In the genomic region with DNA sequence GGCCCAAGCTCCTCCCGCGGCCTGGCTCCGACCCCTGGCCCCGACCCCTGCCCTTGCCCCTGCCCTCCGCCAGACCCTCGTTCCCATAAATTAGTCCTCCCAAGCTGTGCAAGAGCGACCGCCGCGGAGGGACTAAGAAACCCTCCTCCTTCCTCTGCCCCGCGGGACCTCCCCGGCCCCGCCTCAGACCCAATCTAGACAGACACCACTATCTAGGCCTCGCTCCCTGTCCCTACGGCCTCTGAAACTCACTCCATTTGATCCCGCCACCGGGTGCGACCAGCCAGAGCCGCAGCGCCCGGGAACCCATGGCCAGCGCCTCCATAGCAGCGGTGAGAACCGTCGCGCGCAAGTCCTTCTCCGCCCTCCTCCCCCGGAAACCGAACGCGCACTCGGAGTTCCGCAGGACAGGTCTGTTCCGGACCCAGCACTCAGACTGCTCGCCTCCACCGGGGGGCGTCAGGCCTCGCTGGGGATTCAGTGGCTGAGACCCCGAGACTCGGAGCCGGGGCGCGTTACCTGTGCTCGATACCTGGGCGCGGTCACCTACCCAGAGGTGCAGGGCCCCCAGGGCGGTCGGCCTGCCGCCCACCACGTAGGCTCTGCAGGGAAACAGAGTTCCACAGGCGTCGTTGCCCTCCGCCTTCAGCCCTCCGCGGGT, we compare ENCODE assay signal across 8 cellular contexts. TPM values are rescaled to one million over a fixed set of nuclear protein-coding genes. Genes with fewer than 3 reads are reported as not detected.
DNase-seq lines count a peak whose midpoint lies in the region; ATAC-seq and TF ChIP-seq lines count a peak whose summit lies in the region.

A gene (minus strand): TSS at position 331 of the 661 bp plus-strand sequence. CDS start 6 bp downstream, at position 325.

- peak within 1 kb of the TSS; percentile 96 for H2AFZ ChIP-seq in OCI-LY3 (ENCODE audit: low read depth, low read length)

- peak within 1 kb of the TSS; percentile 97 for H3K4me3 ChIP-seq in OCI-LY3 (ENCODE audit: low read length)

- H3K4me2 ChIP-seq in OCI-LY3 (ENCODE audit: low read length) = peak within 1 kb of the TSS; percentile 96

- no peaks in the 10 kb centered on the region for H4K20me1 ChIP-seq in OCI-LY3 (ENCODE audit: insufficient read depth, low read length)

- H3K27me3 ChIP-seq in OCI-LY3 (ENCODE audit: low read depth, low read length) = no peaks in the 10 kb centered on the region

- peaks cover 17% of the 10 kb centered on the region for H3K4me1 ChIP-seq in OCI-LY3 (ENCODE audit: low read length)

- peak; percentile 62 for TF ChIP-seq CTCF in OCI-LY3 (IDR thresholded peaks at IDR 0.05; ENCODE audit: low read depth, low read length)

- H3K36me3 ChIP-seq in OCI-LY3 (replicated peaks; ENCODE audit: low read depth, low read length) = peaks cover 26% of the 10 kb centered on the region

- peaks cover 32% of the 10 kb centered on the region for H3K79me2 ChIP-seq in OCI-LY3 (ENCODE audit: low read length)

- ATAC-seq in GM21526 (IDR thresholded peaks at IDR 0.05; ENCODE audit: low FRiP score, unreplicated experiment) = peak; percentile 91

- peak within 1 kb of the TSS; percentile 91 for H3K9ac ChIP-seq in OCI-LY3 (ENCODE audit: low read length)

- H3K9me3 ChIP-seq in OCI-LY3 (ENCODE audit: insufficient read depth, low read length) = no peaks in the 10 kb centered on the region

- DNase-seq in DMS 273 treated with DMSO at 0.1 percent for 48 hours (lab: John Stamatoyannopoulos, UW) = peak; percentile 24
- DNase-seq in HuH-7.5 (ENCODE audit: low spot score) = peak; percentile 60
- peak; percentile 81 for DNase-seq in activated T-cell treated with anti-CD3 and anti-CD28 coated beads for 24 hours (ENCODE audit: low read depth)
- peak; percentile 59 for DNase-seq in epithelial cell of prostate (ENCODE audit: low read depth, low spot score)
- DNase-seq in mucosa of gallbladder (ENCODE audit: low spot score) = peak; percentile 83
- peak; percentile 71 to 73 for DNase-seq in stimulated activated CD8-positive, alpha-beta memory T cell treated with anti-CD3 and anti-CD28 coated beads, Interleukin-4, amount 100 ng/mL, for 4 hours (ENCODE audit: low read depth in 2 of 2, low spot score in 1 of 2)

- peak within 1 kb of the TSS; percentile 55 for H3K27ac ChIP-seq in OCI-LY3 (ENCODE audit: low read length)
- H3K27ac ChIP-seq in epithelial cell of prostate = peak within 1 kb of the TSS; percentile 60

RNA-seq across cellular contexts. Expression of the gene that starts here (rescaled TPM):
- 17.4 TPM for total RNA-seq in mucosa of gallbladder

Comparison
In these comparisons a context has a peak if more than half of its experiments do, and no peak if none do; other contexts are left out.
1. Peak in every context shown above with its lines: DNase-seq, ATAC-seq, H3K4me3 ChIP-seq and H3K27ac ChIP-seq.
2. DNase-seq: peak in every context shown above with its lines; median percentile 83 in mucosa of gallbladder; 81 in activated T-cell treated with anti-CD3 and anti-CD28 coated beads for 24 hours; 72 in stimulated activated CD8-positive, alpha-beta memory T cell treated with anti-CD3 and anti-CD28 coated beads, Interleukin-4, amount 100 ng/mL, for 4 hours; 60 in HuH-7.5; 59 in epithelial cell of prostate; 24 in DMS 273 treated with DMSO at 0.1 percent for 48 hours.